ENCODE assay signal across 19 cellular contexts in the genomic region with DNA sequence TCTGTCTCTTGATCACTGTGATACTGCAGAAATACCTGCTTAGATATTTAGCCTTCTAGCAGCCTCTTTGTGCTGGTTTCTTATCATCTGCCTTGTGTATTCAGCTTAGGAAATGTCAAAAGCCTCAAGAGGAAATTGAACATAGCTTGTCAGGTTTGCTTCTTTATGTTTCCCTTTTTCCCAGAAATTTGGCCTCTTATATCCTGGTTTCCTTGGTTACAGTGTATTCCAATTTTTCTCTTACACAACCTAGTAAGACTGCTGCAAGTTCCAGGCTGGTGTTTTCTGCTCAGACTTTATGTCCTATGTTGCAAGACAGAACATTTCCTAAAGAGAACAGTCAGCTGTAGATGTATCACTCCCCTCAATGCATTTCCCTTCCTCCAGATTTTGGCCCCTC.
DNase-seq lines count a peak whose midpoint lies in the region; ATAC-seq and TF ChIP-seq lines count a peak whose summit lies in the region.
"Had no signal": no experiment of that assay in that cellular context is flagged by ENCODE, and none has a peak within 500 bp of the region (broad histone marks: within the 10 kb centered on the region; RNA-seq: fewer than 3 reads in every experiment).

No MANE protein-coding gene starts in this region.

- H3K4me1 Mint-ChIP-seq in GM23338: peaks cover 39% of the 10 kb centered on the region

- no peaks in the 10 kb centered on the region for H3K9me2 ChIP-seq in GM23338 (ENCODE audit: insufficient read depth)

- POLR2A ChIA-PET in RWPE1 (lab: Yijun Ruan, JAX; ENCODE audit: low non-redundant PET): no interaction called here

- H4K20me1 ChIP-seq in GM23338 (replicated peaks; ENCODE audit: insufficient read depth): no peaks in the 10 kb centered on the region

- peaks cover 40% of the 10 kb centered on the region for H3K4me1 ChIP-seq in GM23338 (ENCODE audit: insufficient read depth)

- H2AFZ ChIP-seq in GM23338: no peak overlapping the region

- H3K4me3 ChIP-seq in GM23338 (no peak overlapping the region), fibroblast of pulmonary artery (replicated peaks; ENCODE audit: low read depth, low read length) (no peak overlapping the region)
- H3K4me3 ChIP-seq: PC-9 had no signal

- no peak overlapping the region for H3K27ac ChIP-seq in GM23338 (ENCODE audit: low read depth)
- peak overlapping the region; percentile 2 for H3K27ac ChIP-seq in angular gyrus (ENCODE audit: low read depth, low read length)
- no peak overlapping the region for H3K27ac ChIP-seq in RWPE1
- H3K27ac ChIP-seq: PC-9 had no signal

- H3K4me3 Mint-ChIP-seq in GM23338: no peak overlapping the region

- H3K9me3 Mint-ChIP-seq in GM23338: no peaks in the 10 kb centered on the region

- no peaks in the 10 kb centered on the region for H3F3A ChIP-seq in GM23338 (replicated peaks; ENCODE audit: low read depth)

- DNase-seq in GM23338 (ENCODE audit: low spot score) (no peak), fibroblast of pulmonary artery (ENCODE audit: low read depth) (peak; percentile 33), superior temporal gyrus (ENCODE audit: extremely low spot score) (peak; percentile 44), RWPE1 (ENCODE audit: low spot score) (no peak), HUDEP-2 (lab: John Stamatoyannopoulos, UW; ENCODE audit: unreplicated experiment in 76 of 76) (no peak)
- DNase-seq in activated CD8-positive, alpha-beta memory T cell treated with anti-CD3 and anti-CD28 coated beads, Interleukin-2, amount 50 U/mL, for 48 hours: no peak
- DNase-seq: Calu3, DMS79 treated with DMSO at 0.1 percent for 48 hours, KBM-7, NCI-H1048, NCI-H1417, NCI-H1694, NCI-H2029 treated with DMSO at 0.1 percent for 48 hours, NCI-H2227 treated with DMSO at 0.1 percent for 48 hours, NCI-H526 treated with DMSO at 0.1 percent for 48 hours, PC-9, RPMI8226, SHP77 had no signal

- TF ChIP-seq CTCF in GM23338 (conservative IDR thresholded peaks at IDR 0.05; ENCODE audit: low read depth in 2 of 2) (no peak), fibroblast of pulmonary artery (IDR thresholded peaks at IDR 0.05; ENCODE audit: low read length, missing control alignments) (no peak), RWPE1 (conservative IDR thresholded peaks at IDR 0.05; ENCODE audit: low read depth) (no peak)

- H3K27me3 Mint-ChIP-seq in GM23338 (ENCODE audit: insufficient read depth, low read depth, poor library complexity): peaks cover 2% of the 10 kb centered on the region

- peak overlapping the region; percentile 17 for H3K27ac Mint-ChIP-seq in GM23338

- no peaks in the 10 kb centered on the region for H3K36me3 Mint-ChIP-seq in GM23338 (ENCODE audit: low read depth)

- CTCF ChIA-PET in RWPE1 (lab: Yijun Ruan, JAX): interaction anchor here (0.6 kb wide), 2 partner anchors 14 kb away, joined by 3 to 6 read pairs; no protein-coding TSS in a partner anchor

- H3K79me2 ChIP-seq in GM23338 (replicated peaks; ENCODE audit: insufficient read depth): no peaks in the 10 kb centered on the region

- no peaks in the 10 kb centered on the region for H3K36me3 ChIP-seq in GM23338 (ENCODE audit: insufficient read depth)

- peak overlapping the region; percentile 9; the same call in 1 of the 2 replicates for H3K4me2 ChIP-seq in GM23338
- H3K4me2 ChIP-seq: PC-9 had no signal

- H3K27me3 ChIP-seq in GM23338 (ENCODE audit: insufficient read depth): no peaks in the 10 kb centered on the region

- ATAC-seq in GM23338: no peak

TF ChIP-seq in GM23338, 12 proteins besides CTCF, POLR2A, EP300 and RAD21:
- TF ChIP-seq EZH2phosphoT487 (IDR thresholded peaks at IDR 0.05; ENCODE audit: unreplicated experiment): no peak

Comparison
In these comparisons a context has a peak if more than half of its experiments do, and no peak if none do; other contexts are left out.
1. DNase-seq: peak in fibroblast of pulmonary artery (single experiment) and superior temporal gyrus (single experiment); none in GM23338 (single experiment), activated CD8-positive, alpha-beta memory T cell treated with anti-CD3 and anti-CD28 coated beads, Interleukin-2, amount 50 U/mL, for 48 hours (single experiment), RWPE1 (single experiment) and HUDEP-2 (0 of 76).